ENCODE assay signal across 20 cellular contexts in the genomic region with DNA sequence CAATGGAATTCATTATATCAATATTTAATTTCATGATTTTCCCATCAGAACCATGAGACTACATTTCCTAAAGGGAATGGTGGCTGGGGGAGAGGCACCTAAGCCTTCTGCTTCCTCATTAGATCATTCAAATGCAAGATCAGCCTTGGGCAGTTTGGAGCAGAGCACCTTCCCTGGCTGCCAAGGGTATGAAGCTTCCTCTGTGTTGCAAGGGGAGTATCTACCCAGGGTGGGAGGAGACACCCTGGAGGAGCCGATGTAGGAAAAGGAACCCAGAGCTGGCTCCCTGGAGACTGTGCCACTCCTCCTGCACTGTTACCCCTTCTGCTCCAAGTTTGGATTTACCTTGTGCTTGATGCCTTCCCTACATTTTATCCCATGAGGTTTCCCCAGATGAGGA.
A peak's percentile ranks its signal among the peaks of the same experiment; 100 is the strongest.
DNase-seq lines count a peak whose midpoint lies in the region; ATAC-seq and TF ChIP-seq lines count a peak whose summit lies in the region.
"Had no signal": no experiment of that assay in that cellular context is flagged by ENCODE, and none has a peak within 500 bp of the region (broad histone marks: within the 10 kb centered on the region; RNA-seq: fewer than 3 reads in every experiment).

No MANE protein-coding gene starts in this region.

- H3F3A ChIP-seq in GM23338 (replicated peaks; ENCODE audit: low read depth) = no peaks in the 10 kb centered on the region

- H4K20me1 ChIP-seq in KMS-11 (ENCODE audit: insufficient read depth) (no peaks in the 10 kb centered on the region), GM23338 (replicated peaks; ENCODE audit: insufficient read depth) (no peaks in the 10 kb centered on the region)

- H2AFZ ChIP-seq in KMS-11 (ENCODE audit: low read depth) (no peak overlapping the region), GM23338 (no peak overlapping the region)

- ATAC-seq in CD4-positive, CD25-positive, alpha-beta regulatory T cell (ENCODE audit: low read depth in 2 of 2) = no peak
- ATAC-seq in left lung (peak; percentile 33), Right ventricle myocardium inferior (no peak), HG03139 (IDR thresholded peaks at IDR 0.05; ENCODE audit: unreplicated experiment) (no peak), GM23338 (no peak)

- peaks cover 0 to 2% (median 0%) of the 10 kb centered on the region in 7 donors for H3K9me3 Mint-ChIP-seq in CD4-positive, CD25-positive, alpha-beta regulatory T cell
- H3K9me3 Mint-ChIP-seq in GM23338 = no peaks in the 10 kb centered on the region
- H3K9me3 Mint-ChIP-seq: activated B cell treated with CpG ODN at 0.5 μM for 24 hours; activated naive CD4-positive, alpha-beta T cell treated with anti-CD3 and anti-CD28 coated beads, Interleukin-2, amount 50 U/mL, for 72 hours; mesothelial cell of epicardium; nephron had no signal

- peaks cover 38% of the 10 kb centered on the region for H3K4me1 ChIP-seq in CD4-positive, CD25-positive, alpha-beta regulatory T cell (ENCODE audit: control insufficient read depth, insufficient read depth, low read length, poor library complexity, severe bottlenecking)
- H3K4me1 ChIP-seq in KMS-11 (ENCODE audit: low read depth, poor library complexity, severe bottlenecking) (peaks cover 72% of the 10 kb centered on the region), left lung (peaks cover 0 to 39% of the 10 kb centered on the region in 2 donors), GM23338 (ENCODE audit: insufficient read depth) (no peaks in the 10 kb centered on the region)

- no peaks in the 10 kb centered on the region for H3K27me3 Mint-ChIP-seq in CD4-positive, CD25-positive, alpha-beta regulatory T cell
- no peaks in the 10 kb centered on the region for H3K27me3 Mint-ChIP-seq in GM23338 (ENCODE audit: insufficient read depth, low read depth, poor library complexity)
- H3K27me3 Mint-ChIP-seq: activated B cell treated with CpG ODN at 0.5 μM for 24 hours had no signal

- no peak overlapping the region for H3K27ac ChIP-seq in CD4-positive, CD25-positive, alpha-beta regulatory T cell (ENCODE audit: insufficient read depth, low read length, poor library complexity, severe bottlenecking)
- H3K27ac ChIP-seq in KMS-11 (peak overlapping the region; percentile 57; the same call in 1 of the 2 replicates), left lung (no peak overlapping the region), GM23338 (ENCODE audit: low read depth) (no peak overlapping the region)
- H3K27ac ChIP-seq: stomach had no signal

- H3K4me2 ChIP-seq in KMS-11 (peak overlapping the region; percentile 57), GM23338 (no peak overlapping the region)

- peaks cover 43 to 74% (median 55%) of the 10 kb centered on the region in 4 donors for H3K4me1 Mint-ChIP-seq in CD4-positive, CD25-positive, alpha-beta regulatory T cell
- 0 out of 3 replicates have a peak, but pooled peaks cover 2% of the 10 kb centered on the region for H3K4me1 Mint-ChIP-seq in GM23338
- H3K4me1 Mint-ChIP-seq: mesothelial cell of epicardium, nephron had no signal

- TF ChIP-seq CTCF in KMS-11 (conservative IDR thresholded peaks at IDR 0.05; ENCODE audit: low read depth, low read length) = no peak
- TF ChIP-seq CTCF in left lung (IDR thresholded peaks at IDR 0.05) = no peak
- TF ChIP-seq CTCF in GM23338 (conservative IDR thresholded peaks at IDR 0.05; ENCODE audit: low read depth in 2 of 2) = no peak

- no peak overlapping the region for H3K9ac ChIP-seq in KMS-11

- no peaks in the 10 kb centered on the region for H3K36me3 ChIP-seq in CD4-positive, CD25-positive, alpha-beta regulatory T cell (ENCODE audit: control insufficient read depth, insufficient read depth, low read length)
- H3K36me3 ChIP-seq in KMS-11 (ENCODE audit: insufficient read depth) = no peaks in the 10 kb centered on the region
- no peaks in the 10 kb centered on the region for H3K36me3 ChIP-seq in left lung
- no peaks in the 10 kb centered on the region for H3K36me3 ChIP-seq in GM23338 (ENCODE audit: insufficient read depth)
- H3K36me3 ChIP-seq: stomach, upper lobe of left lung had no signal

- H3K9me2 ChIP-seq in GM23338 (ENCODE audit: insufficient read depth) = peaks cover 6% of the 10 kb centered on the region; the same call in 1 of the 2 replicates

- no peaks in the 10 kb centered on the region for H3K36me3 Mint-ChIP-seq in CD4-positive, CD25-positive, alpha-beta regulatory T cell
- H3K36me3 Mint-ChIP-seq in GM23338 (ENCODE audit: low read depth) = no peaks in the 10 kb centered on the region
- H3K36me3 Mint-ChIP-seq: activated naive CD4-positive, alpha-beta T cell treated with anti-CD3 and anti-CD28 coated beads, Interleukin-2, amount 50 U/mL, for 72 hours; mesothelial cell of epicardium had no signal

- no peaks in the 10 kb centered on the region for H3K9me3 ChIP-seq in CD4-positive, CD25-positive, alpha-beta regulatory T cell (ENCODE audit: control insufficient read depth in 2 of 2, low read length in 2 of 2)
- H3K9me3 ChIP-seq in left lung = no peaks in the 10 kb centered on the region
- H3K9me3 ChIP-seq: stomach, upper lobe of left lung had no signal

- peak overlapping the region; percentile 47 to 74 (median 63) for H3K27ac Mint-ChIP-seq in CD4-positive, CD25-positive, alpha-beta regulatory T cell
- no peak overlapping the region for H3K27ac Mint-ChIP-seq in GM23338
- H3K27ac Mint-ChIP-seq: activated B cell treated with CpG ODN at 0.5 μM for 24 hours; activated naive CD4-positive, alpha-beta T cell treated with anti-CD3 and anti-CD28 coated beads, Interleukin-2, amount 50 U/mL, for 72 hours; mesothelial cell of epicardium; nephron had no signal

- DNase-seq in CD4-positive, CD25-positive, alpha-beta regulatory T cell = no peak
- peak; percentile 71 for DNase-seq in SKM-1 treated with dmso at 0.1 percent for 144 hours (lab: John Stamatoyannopoulos, UW; ENCODE audit: unreplicated experiment)
- DNase-seq in left lung = no peak
- DNase-seq in Right ventricle myocardium inferior (ENCODE audit: missing footprints) = no peak
- no peak for DNase-seq in GM23338 (ENCODE audit: low spot score)
- DNase-seq: activated B cell treated with CpG ODN at 0.5 μM for 24 hours; activated T-cell treated with anti-CD3 and anti-CD28 coated beads, Interleukin-2, amount 50 U/mL, for 48 hours; COR-L47; DMS79 treated with DMSO at 0.1 percent for 48 hours; erythroblast; GOT3; NCI-H510A treated with DMSO at 0.1 percent for 48 hours; SHP77; stomach; upper lobe of left lung had no signal

- H3K79me2 ChIP-seq in KMS-11 (ENCODE audit: insufficient read depth, low read depth) = no peaks in the 10 kb centered on the region
- no peaks in the 10 kb centered on the region for H3K79me2 ChIP-seq in GM23338 (replicated peaks; ENCODE audit: insufficient read depth)

- intact Hi-C loops in left lung (cut with DNase I) (no loop called here), Right ventricle myocardium inferior (cut with DNase I) (no loop called here)

- H3K4me3 Mint-ChIP-seq in CD4-positive, CD25-positive, alpha-beta regulatory T cell = no peak overlapping the region
- no peak overlapping the region for H3K4me3 Mint-ChIP-seq in GM23338
- H3K4me3 Mint-ChIP-seq: activated B cell treated with CpG ODN at 0.5 μM for 24 hours, mesothelial cell of epicardium, nephron had no signal

- no peaks in the 10 kb centered on the region for H3K27me3 ChIP-seq in CD4-positive, CD25-positive, alpha-beta regulatory T cell (ENCODE audit: control insufficient read depth, insufficient read depth, low read length)
- no peaks in the 10 kb centered on the region for H3K27me3 ChIP-seq in KMS-11 (ENCODE audit: insufficient read depth, low read depth)
- no peaks in the 10 kb centered on the region for H3K27me3 ChIP-seq in left lung
- H3K27me3 ChIP-seq in GM23338 (ENCODE audit: insufficient read depth) = no peaks in the 10 kb centered on the region
- H3K27me3 ChIP-seq: stomach, upper lobe of left lung had no signal

- no peak overlapping the region for H3K4me3 ChIP-seq in CD4-positive, CD25-positive, alpha-beta regulatory T cell (ENCODE audit: low read depth, low read length)
- H3K4me3 ChIP-seq in KMS-11 (IDR thresholded peaks at IDR 0.05; ENCODE audit: insufficient read depth, low read depth, low read length) = no peak overlapping the region
- no peak overlapping the region for H3K4me3 ChIP-seq in left lung
- H3K4me3 ChIP-seq in GM23338 = no peak overlapping the region
- H3K4me3 ChIP-seq: stomach, upper lobe of left lung had no signal

TF ChIP-seq in GM23338, 12 proteins besides CTCF, POLR2A, EP300 and RAD21 (continues in another document):
- no peak for TF ChIP-seq EZH2phosphoT487 (IDR thresholded peaks at IDR 0.05; ENCODE audit: unreplicated experiment)
- TF ChIP-seq, protein P1, sequence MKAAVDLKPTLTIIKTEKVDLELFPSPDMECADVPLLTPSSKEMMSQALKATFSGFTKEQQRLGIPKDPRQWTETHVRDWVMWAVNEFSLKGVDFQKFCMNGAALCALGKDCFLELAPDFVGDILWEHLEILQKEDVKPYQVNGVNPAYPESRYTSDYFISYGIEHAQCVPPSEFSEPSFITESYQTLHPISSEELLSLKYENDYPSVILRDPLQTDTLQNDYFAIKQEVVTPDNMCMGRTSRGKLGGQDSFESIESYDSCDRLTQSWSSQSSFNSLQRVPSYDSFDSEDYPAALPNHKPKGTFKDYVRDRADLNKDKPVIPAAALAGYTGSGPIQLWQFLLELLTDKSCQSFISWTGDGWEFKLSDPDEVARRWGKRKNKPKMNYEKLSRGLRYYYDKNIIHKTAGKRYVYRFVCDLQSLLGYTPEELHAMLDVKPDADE (IDR thresholded peaks at IDR 0.05) = no peak
- TF ChIP-seq, protein P2, sequence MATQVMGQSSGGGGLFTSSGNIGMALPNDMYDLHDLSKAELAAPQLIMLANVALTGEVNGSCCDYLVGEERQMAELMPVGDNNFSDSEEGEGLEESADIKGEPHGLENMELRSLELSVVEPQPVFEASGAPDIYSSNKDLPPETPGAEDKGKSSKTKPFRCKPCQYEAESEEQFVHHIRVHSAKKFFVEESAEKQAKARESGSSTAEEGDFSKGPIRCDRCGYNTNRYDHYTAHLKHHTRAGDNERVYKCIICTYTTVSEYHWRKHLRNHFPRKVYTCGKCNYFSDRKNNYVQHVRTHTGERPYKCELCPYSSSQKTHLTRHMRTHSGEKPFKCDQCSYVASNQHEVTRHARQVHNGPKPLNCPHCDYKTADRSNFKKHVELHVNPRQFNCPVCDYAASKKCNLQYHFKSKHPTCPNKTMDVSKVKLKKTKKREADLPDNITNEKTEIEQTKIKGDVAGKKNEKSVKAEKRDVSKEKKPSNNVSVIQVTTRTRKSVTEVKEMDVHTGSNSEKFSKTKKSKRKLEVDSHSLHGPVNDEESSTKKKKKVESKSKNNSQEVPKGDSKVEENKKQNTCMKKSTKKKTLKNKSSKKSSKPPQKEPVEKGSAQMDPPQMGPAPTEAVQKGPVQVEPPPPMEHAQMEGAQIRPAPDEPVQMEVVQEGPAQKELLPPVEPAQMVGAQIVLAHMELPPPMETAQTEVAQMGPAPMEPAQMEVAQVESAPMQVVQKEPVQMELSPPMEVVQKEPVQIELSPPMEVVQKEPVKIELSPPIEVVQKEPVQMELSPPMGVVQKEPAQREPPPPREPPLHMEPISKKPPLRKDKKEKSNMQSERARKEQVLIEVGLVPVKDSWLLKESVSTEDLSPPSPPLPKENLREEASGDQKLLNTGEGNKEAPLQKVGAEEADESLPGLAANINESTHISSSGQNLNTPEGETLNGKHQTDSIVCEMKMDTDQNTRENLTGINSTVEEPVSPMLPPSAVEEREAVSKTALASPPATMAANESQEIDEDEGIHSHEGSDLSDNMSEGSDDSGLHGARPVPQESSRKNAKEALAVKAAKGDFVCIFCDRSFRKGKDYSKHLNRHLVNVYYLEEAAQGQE (IDR thresholded peaks at IDR 0.05; ENCODE audit: unreplicated experiment) = no peak
